In the genomic region with DNA sequence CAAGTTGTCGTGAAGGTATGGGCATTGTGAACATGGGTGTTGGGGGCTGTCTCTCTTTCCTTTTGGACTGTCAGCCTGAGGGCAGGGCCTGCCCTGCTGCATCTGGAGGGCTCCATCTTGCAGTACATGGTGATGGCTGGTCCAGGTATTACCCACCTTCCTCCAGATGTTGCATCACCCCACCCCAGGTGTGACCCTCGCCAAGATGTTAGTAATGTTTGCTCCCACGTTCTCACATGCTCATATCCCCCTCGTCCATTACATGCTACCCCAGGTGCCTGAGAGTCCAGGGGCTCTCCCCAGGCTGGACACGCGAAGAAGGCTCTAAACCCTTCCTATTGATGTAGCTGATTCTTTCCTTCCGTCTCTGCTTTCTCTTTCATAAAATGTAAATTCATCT, we compare ENCODE assay signal across 19 cellular contexts. TPM values are rescaled to one million over a fixed set of nuclear protein-coding genes. Genes with fewer than 3 reads are reported as not detected.
DNase-seq lines count a peak whose midpoint lies in the region; ATAC-seq, FAIRE-seq and TF ChIP-seq lines count a peak whose summit lies in the region.
"Had no signal": no experiment of that assay in that cellular context is flagged by ENCODE, and none has a peak within 500 bp of the region (broad histone marks: within the 10 kb centered on the region; RNA-seq: fewer than 3 reads in every experiment).

No MANE protein-coding gene starts in this region.

- peak overlapping the region; percentile 57 for H3K4me3 Mint-ChIP-seq in activated T-helper 17 cell treated with anti-CD3 and anti-CD28 coated beads, Interleukin-2, amount 50 U/mL, for 72 hours
- peak overlapping the region; percentile 62 to 71 (median 69) for H3K4me3 Mint-ChIP-seq in immature natural killer cell
- H3K4me3 Mint-ChIP-seq: WTC11 had no signal

- no peak for TF ChIP-seq CTCF in heart right ventricle (IDR thresholded peaks at IDR 0.05)

- peaks cover 40% of the 10 kb centered on the region for H3K4me1 Mint-ChIP-seq in activated T-helper 17 cell treated with anti-CD3 and anti-CD28 coated beads, Interleukin-2, amount 50 U/mL, for 72 hours
- H3K4me1 Mint-ChIP-seq in immature natural killer cell, result peaks cover 96% of the 10 kb centered on the region in 2 donors
- H3K4me1 Mint-ChIP-seq: WTC11 had no signal

- DNase-seq in heart right ventricle, result no peak
- no peak for DNase-seq in left ventricle myocardium superior
- DNase-seq in immature natural killer cell, result no peak
- DNase-seq in urothelium cell line (ENCODE audit: low spot score), result no peak
- no peak for DNase-seq in NCI-H526 (lab: John Stamatoyannopoulos, UW)
- DNase-seq in SKM-1 treated with dmso at 0.1 percent for 144 hours (lab: John Stamatoyannopoulos, UW; ENCODE audit: unreplicated experiment), result no peak
- DNase-seq in HuH-7.5 (ENCODE audit: low spot score), result no peak
- DNase-seq: Calu3; NCI-H2029; NCI-H446; stimulated activated CD4-positive, alpha-beta T cell treated with anti-CD3 and anti-CD28 coated beads, Interleukin-4, amount 100 ng/mL, for 24 hours had no signal

- H3K4me3 ChIP-seq in heart right ventricle, result no peak overlapping the region
- H3K4me3 ChIP-seq: dorsolateral prefrontal cortex, gastroesophageal sphincter had no signal

- peaks cover 0 to 4% (median 0%) of the 10 kb centered on the region in 9 donors for H3K36me3 ChIP-seq in heart right ventricle
- H3K36me3 ChIP-seq: gastroesophageal sphincter had no signal

- peaks cover 0 to 21% (median 8%) of the 10 kb centered on the region in 11 donors for H3K9me3 ChIP-seq in heart right ventricle

- ATAC-seq in heart right ventricle, result no peak
- ATAC-seq in left ventricle myocardium superior, result no peak
- no peak for ATAC-seq in activated T-helper 17 cell treated with anti-CD3 and anti-CD28 coated beads, Interleukin-2, amount 50 U/mL, for 72 hours (replicated peaks)
- ATAC-seq: WTC11 had no signal

- intact Hi-C loops in heart right ventricle (cut with DNase I) (no loop called here), left ventricle myocardium superior (cut with micrococcal nuclease) (no loop called here)

- peaks cover 100% of the 10 kb centered on the region for H3K36me3 Mint-ChIP-seq in activated T-helper 17 cell treated with anti-CD3 and anti-CD28 coated beads, Interleukin-2, amount 50 U/mL, for 72 hours (ENCODE audit: low read depth)
- H3K36me3 Mint-ChIP-seq in immature natural killer cell, result peaks cover 45 to 75% (median 47%) of the 10 kb centered on the region in 3 donors
- H3K36me3 Mint-ChIP-seq: WTC11 had no signal

- H3K4me1 ChIP-seq in heart right ventricle, result peaks cover 12 to 41% (median 31%) of the 10 kb centered on the region in 9 donors
- H3K4me1 ChIP-seq: gastroesophageal sphincter, parathyroid adenoma had no signal

- no peaks in the 10 kb centered on the region for H3K27me3 Mint-ChIP-seq in activated T-helper 17 cell treated with anti-CD3 and anti-CD28 coated beads, Interleukin-2, amount 50 U/mL, for 72 hours
- H3K27me3 Mint-ChIP-seq in immature natural killer cell (ENCODE audit: low read depth in 3 of 3), result peaks cover 2 to 9% (median 4%) of the 10 kb centered on the region in 3 donors

- H3K27ac Mint-ChIP-seq in activated T-helper 17 cell treated with anti-CD3 and anti-CD28 coated beads, Interleukin-2, amount 50 U/mL, for 72 hours, result peak overlapping the region; percentile 83
- H3K27ac Mint-ChIP-seq in immature natural killer cell, result peak overlapping the region; percentile 84 to 98 (median 90)
- H3K27ac Mint-ChIP-seq: WTC11 had no signal

- H3K27me3 ChIP-seq in heart right ventricle, result no peaks in the 10 kb centered on the region

- H3K9me3 Mint-ChIP-seq in activated T-helper 17 cell treated with anti-CD3 and anti-CD28 coated beads, Interleukin-2, amount 50 U/mL, for 72 hours, result no peaks in the 10 kb centered on the region
- peaks cover 0 to 2% (median 0%) of the 10 kb centered on the region in 6 donors for H3K9me3 Mint-ChIP-seq in immature natural killer cell

- FAIRE-seq in urothelium cell line (lab: Jason Lieb, UNC), result peak; percentile 48
- FAIRE-seq: H54 had no signal

- H3K27ac ChIP-seq in heart right ventricle, result peak overlapping the region in 8 of 10 donors; percentile 14 to 85 (median 68)
- H3K27ac ChIP-seq: HL-60, parathyroid adenoma had no signal

- 94% methylated on average over 7 of the region's 7 CpGs for WGBS in heart right ventricle, 2 donors

RNA-seq across cellular contexts. Expression of gene ZAP70, which starts 13.9 kb away (rescaled TPM):
- total RNA-seq in heart right ventricle (1 to 10 TPM in 3 of 10 donors, under 1 TPM in 7; 0.42 to 8.7 (median 0.67) TPM), left ventricle myocardium superior (1.7 TPM)
- polyA plus RNA-seq in heart right ventricle (1 to 10 TPM in 1 of 2 donors, under 1 TPM in 1; 0.61 to 1.3 TPM), immature natural killer cell (100 to 1,000 TPM; 219 to 329 (median 246) TPM)
- total RNA-seq in activated T-helper 17 cell treated with anti-CD3 and anti-CD28 coated beads, Interleukin-2, amount 50 U/mL, for 72 hours, result 100 to 1,000 TPM; 176 to 233 TPM
- total RNA-seq: bronchial epithelial cell, Calu3 had no signal

RNA-seq across cellular contexts. Expression of gene C2orf92, which starts 57.8 kb away (rescaled TPM):
- total RNA-seq in heart right ventricle (1 to 10 TPM; 1.5 to 4.4 (median 2.9) TPM), left ventricle myocardium superior (2.3 TPM)
- polyA plus RNA-seq in heart right ventricle (10 to 100 TPM in 1 of 2 donors, under 1 TPM in 1; 0.83 to 25.4 TPM), immature natural killer cell (under 1 TPM in 1 of 3 donors, not detected in 2; 0.37 TPM)
- total RNA-seq in activated T-helper 17 cell treated with anti-CD3 and anti-CD28 coated beads, Interleukin-2, amount 50 U/mL, for 72 hours, result 10 to 100 TPM; 12.0 to 51.2 TPM

Comparison
In these comparisons a context has a peak if more than half of its experiments do, and no peak if none do; other contexts are left out.
1. RNA of gene ZAP70, which starts 13.9 kb away (total RNA-seq): 176 to 233 TPM in activated T-helper 17 cell treated with anti-CD3 and anti-CD28 coated beads, Interleukin-2, amount 50 U/mL, for 72 hours; 1.7 TPM in left ventricle myocardium superior (single experiment) and 0.42 to 8.7 TPM in heart right ventricle; every median in the first group is over 10 times any median in the second.